26 cellular contexts compared by ENCODE assay signal in the genomic region with DNA sequence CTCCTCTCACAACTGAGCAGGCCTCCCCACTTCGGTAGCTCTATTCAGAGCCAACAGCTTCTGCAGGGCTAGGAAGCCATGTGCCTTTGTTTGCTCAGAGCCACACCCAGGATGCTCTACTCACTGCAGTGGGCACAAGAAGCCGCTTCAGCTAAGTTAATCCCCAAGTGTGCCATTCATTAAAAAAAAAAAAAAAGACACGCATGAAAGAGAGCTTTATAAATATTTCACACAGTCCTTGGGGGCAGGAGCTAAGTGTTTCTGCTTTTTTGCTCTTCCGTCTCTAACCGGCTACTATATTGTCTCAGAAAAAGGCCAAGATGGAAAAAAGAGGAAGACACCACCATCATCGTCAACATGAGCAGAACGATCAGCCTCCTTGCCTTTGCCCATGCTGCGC. TPM values are rescaled to one million over a fixed set of nuclear protein-coding genes. Genes with fewer than 3 reads are reported as not detected.
DNase-seq lines count a peak whose midpoint lies in the region; ATAC-seq and TF ChIP-seq lines count a peak whose summit lies in the region.
"Had no signal": no experiment of that assay in that cellular context is flagged by ENCODE, and none has a peak within 500 bp of the region (broad histone marks: within the 10 kb centered on the region; RNA-seq: fewer than 3 reads in every experiment).

No MANE protein-coding gene starts in this region.

- no peaks in the 10 kb centered on the region for H3K36me3 ChIP-seq in neural cell (ENCODE audit: insufficient read depth, low read length)
- H3K36me3 ChIP-seq: lower lobe of right lung had no signal

- H3K9me3 Mint-ChIP-seq in activated T-cell treated with anti-CD3 and anti-CD28 coated beads, Interleukin-2, amount 50 U/mL, for 4 hours, result no peaks in the 10 kb centered on the region
- peaks cover 0 to 10% (median 0%) of the 10 kb centered on the region in 9 donors for H3K9me3 Mint-ChIP-seq in naive thymus-derived CD8-positive, alpha-beta T cell
- H3K9me3 Mint-ChIP-seq: activated CD4-positive, alpha-beta memory T cell treated with anti-CD3 and anti-CD28 coated beads, Interleukin-2, amount 10 ng/mL, durations not matched to agents 7 days and 5 days; activated T-helper 1 cell treated with anti-CD3 and anti-CD28 coated beads, Interleukin-12 subunit alpha, Interleukin-12 subunit beta, Interleukin-2, Interleukin-4 antibody, amounts not matched to agents 30 ng/mL and 10 ng/mL and 1 ng/mL, durations not matched to agents 14 hours and 24 hours and 36 hours; natural killer cell treated with Interleukin-12 subunit alpha and Interleukin-12 subunit beta and Interleukin-15 and Interleukin-18, amount 100 ng/mL, for 72 hours had no signal

- no peak for ATAC-seq in activated T-cell treated with anti-CD3 and anti-CD28 coated beads, Interleukin-2, amount 50 U/mL, for 4 hours
- ATAC-seq in naive thymus-derived CD8-positive, alpha-beta T cell, result no peak
- no peak for ATAC-seq in GM19395 (IDR thresholded peaks at IDR 0.05; ENCODE audit: unreplicated experiment)
- ATAC-seq: lower lobe of right lung; natural killer cell treated with Interleukin-12 subunit alpha and Interleukin-12 subunit beta and Interleukin-15 and Interleukin-18, amount 100 ng/mL, for 72 hours; Right ventricle myocardium inferior had no signal

- POLR2A ChIA-PET in naive thymus-derived CD8-positive, alpha-beta T cell (lab: Charles Lee), result no interaction called here

- H3F3A ChIP-seq in neural cell (ENCODE audit: insufficient read depth, low read length, poor library complexity, severe bottlenecking), result no peaks in the 10 kb centered on the region

- no peaks in the 10 kb centered on the region for H3K36me3 Mint-ChIP-seq in activated T-cell treated with anti-CD3 and anti-CD28 coated beads, Interleukin-2, amount 50 U/mL, for 4 hours (ENCODE audit: insufficient read depth)
- H3K36me3 Mint-ChIP-seq in naive thymus-derived CD8-positive, alpha-beta T cell, result no peaks in the 10 kb centered on the region
- H3K36me3 Mint-ChIP-seq: CD4-positive, CD25-positive, alpha-beta regulatory T cell; natural killer cell treated with Interleukin-12 subunit alpha and Interleukin-12 subunit beta and Interleukin-15 and Interleukin-18, amount 100 ng/mL, for 72 hours had no signal

- H3K27me3 Mint-ChIP-seq in activated T-cell treated with anti-CD3 and anti-CD28 coated beads, Interleukin-2, amount 50 U/mL, for 4 hours (ENCODE audit: low read depth), result peaks cover 51% of the 10 kb centered on the region
- peaks cover 24 to 68% (median 52%) of the 10 kb centered on the region in 5 donors for H3K27me3 Mint-ChIP-seq in naive thymus-derived CD8-positive, alpha-beta T cell

- H3K9me3 ChIP-seq in neural cell (ENCODE audit: low read length), result no peaks in the 10 kb centered on the region
- H3K9me3 ChIP-seq: lower lobe of right lung had no signal

- H3K79me2 ChIP-seq in neural cell (replicated peaks; ENCODE audit: insufficient read depth, low read length), result peaks cover 96% of the 10 kb centered on the region

- TF ChIP-seq EP300 in neural cell (conservative IDR thresholded peaks at IDR 0.05; ENCODE audit: poor library complexity, severe bottlenecking), result no peak

- H3K4me1 Mint-ChIP-seq in activated T-cell treated with anti-CD3 and anti-CD28 coated beads, Interleukin-2, amount 50 U/mL, for 4 hours (ENCODE audit: low read depth), result peaks cover 5% of the 10 kb centered on the region
- H3K4me1 Mint-ChIP-seq in naive thymus-derived CD8-positive, alpha-beta T cell, result peaks cover 0 to 24% (median 9%) of the 10 kb centered on the region in 4 donors

- peak overlapping the region; percentile 99 for H3K4me2 ChIP-seq in neural cell (ENCODE audit: low read length)

- no peak overlapping the region for H3K27ac Mint-ChIP-seq in naive thymus-derived CD8-positive, alpha-beta T cell
- H3K27ac Mint-ChIP-seq: activated CD4-positive, alpha-beta memory T cell treated with anti-CD3 and anti-CD28 coated beads, Interleukin-2, amount 10 ng/mL, durations not matched to agents 7 days and 5 days; activated T-helper 1 cell treated with anti-CD3 and anti-CD28 coated beads, Interleukin-12 subunit alpha, Interleukin-12 subunit beta, Interleukin-2, Interleukin-4 antibody, amounts not matched to agents 30 ng/mL and 10 ng/mL and 1 ng/mL, durations not matched to agents 14 hours and 24 hours and 36 hours; CD4-positive, CD25-positive, alpha-beta regulatory T cell; natural killer cell treated with Interleukin-12 subunit alpha and Interleukin-12 subunit beta and Interleukin-15 and Interleukin-18, amount 100 ng/mL, for 72 hours had no signal

- DNase-seq in DMS79 treated with DMSO at 0.1 percent for 48 hours (lab: John Stamatoyannopoulos, UW) (peak; percentile 14), DMS79 (lab: John Stamatoyannopoulos, UW) (no peak), NCI-H187 treated with DMSO at 0.1 percent for 48 hours (lab: John Stamatoyannopoulos, UW) (peak; percentile 75), NCI-H748 treated with DMSO at 0.1 percent for 48 hours (lab: John Stamatoyannopoulos, UW) (peak; percentile 64)
- DNase-seq in activated T-cell treated with anti-CD3 and anti-CD28 coated beads, Interleukin-2, amount 50 U/mL, for 4 hours, result no peak
- DNase-seq in naive thymus-derived CD8-positive, alpha-beta T cell, result no peak
- DNase-seq: 8988T; activated CD4-positive, alpha-beta memory T cell treated with anti-CD3 and anti-CD28 coated beads, Interleukin-2, amount 10 ng/mL, durations not matched to agents 7 days and 5 days; activated CD8-positive, alpha-beta memory T cell treated with anti-CD3 and anti-CD28 coated beads, Interleukin-2, amount 50 U/mL, for 4 hours; activated naive CD4-positive, alpha-beta T cell treated with Interleukin-2 at 50 U/mL for 16 hours; caudate nucleus; CD4-positive, CD25-positive, alpha-beta regulatory T cell; cortex of kidney; effector memory CD4-positive, alpha-beta T cell; hypothalamus; lower lobe of right lung; NCI-H1048; NCI-H2081; stimulated activated naive CD4-positive, alpha-beta T cell treated with Interleukin-2 at 50 U/mL for 16 hours had no signal

- H3K27me3 ChIP-seq in neural cell (ENCODE audit: insufficient read depth, low read depth, low read length), result no peaks in the 10 kb centered on the region

- H2AFZ ChIP-seq in neural cell (ENCODE audit: low read depth, low read length), result no peak overlapping the region

- TF ChIP-seq CTCF in neural cell (IDR thresholded peaks at IDR 0.05; ENCODE audit: poor library complexity, severe bottlenecking), result no peak

- H3K4me3 ChIP-seq in neural cell (ENCODE audit: low read length), result peak overlapping the region; percentile 87
- H3K4me3 ChIP-seq: lower lobe of right lung, skin epidermis had no signal

- no peak for TF ChIP-seq RAD21 in neural cell (conservative IDR thresholded peaks at IDR 0.05)

- peaks cover 40% of the 10 kb centered on the region for H4K20me1 ChIP-seq in neural cell (ENCODE audit: insufficient read depth)

- no peak overlapping the region for H3K4me3 Mint-ChIP-seq in activated T-cell treated with anti-CD3 and anti-CD28 coated beads, Interleukin-2, amount 50 U/mL, for 4 hours
- H3K4me3 Mint-ChIP-seq in naive thymus-derived CD8-positive, alpha-beta T cell, result no peak overlapping the region
- H3K4me3 Mint-ChIP-seq: activated CD4-positive, alpha-beta memory T cell treated with anti-CD3 and anti-CD28 coated beads, Interleukin-2, amount 10 ng/mL, durations not matched to agents 7 days and 5 days; activated T-helper 1 cell treated with anti-CD3 and anti-CD28 coated beads, Interleukin-12 subunit alpha, Interleukin-12 subunit beta, Interleukin-2, Interleukin-4 antibody, amounts not matched to agents 30 ng/mL and 10 ng/mL and 1 ng/mL, durations not matched to agents 14 hours and 24 hours and 36 hours; CD4-positive, CD25-positive, alpha-beta regulatory T cell; natural killer cell treated with Interleukin-12 subunit alpha and Interleukin-12 subunit beta and Interleukin-15 and Interleukin-18, amount 100 ng/mL, for 72 hours had no signal

- H3K27ac ChIP-seq in neural cell (ENCODE audit: low read length), result peak overlapping the region; percentile 98
- H3K27ac ChIP-seq: epithelial cell of prostate, lower lobe of right lung, skin epidermis had no signal

- peak overlapping the region; percentile 25 for H3K9ac ChIP-seq in neural cell (ENCODE audit: low read length)

- no peaks in the 10 kb centered on the region for H3K9me2 ChIP-seq in neural cell (ENCODE audit: insufficient read depth, low read length)

TF ChIP-seq in neural cell, 6 proteins besides CTCF, POLR2A, EP300 and RAD21 (continues in another document):
- TF ChIP-seq POLR2AphosphoS5 (IDR thresholded peaks at IDR 0.05), result no peak
- TF ChIP-seq SMC3 (conservative IDR thresholded peaks at IDR 0.05; ENCODE audit: poor library complexity), result no peak
- TF ChIP-seq EZH2 (IDR thresholded peaks at IDR 0.05; ENCODE audit: borderline replicate concordance, insufficient read depth, low read length, poor library complexity, severe bottlenecking), result no peak
- TF ChIP-seq, protein P1, sequence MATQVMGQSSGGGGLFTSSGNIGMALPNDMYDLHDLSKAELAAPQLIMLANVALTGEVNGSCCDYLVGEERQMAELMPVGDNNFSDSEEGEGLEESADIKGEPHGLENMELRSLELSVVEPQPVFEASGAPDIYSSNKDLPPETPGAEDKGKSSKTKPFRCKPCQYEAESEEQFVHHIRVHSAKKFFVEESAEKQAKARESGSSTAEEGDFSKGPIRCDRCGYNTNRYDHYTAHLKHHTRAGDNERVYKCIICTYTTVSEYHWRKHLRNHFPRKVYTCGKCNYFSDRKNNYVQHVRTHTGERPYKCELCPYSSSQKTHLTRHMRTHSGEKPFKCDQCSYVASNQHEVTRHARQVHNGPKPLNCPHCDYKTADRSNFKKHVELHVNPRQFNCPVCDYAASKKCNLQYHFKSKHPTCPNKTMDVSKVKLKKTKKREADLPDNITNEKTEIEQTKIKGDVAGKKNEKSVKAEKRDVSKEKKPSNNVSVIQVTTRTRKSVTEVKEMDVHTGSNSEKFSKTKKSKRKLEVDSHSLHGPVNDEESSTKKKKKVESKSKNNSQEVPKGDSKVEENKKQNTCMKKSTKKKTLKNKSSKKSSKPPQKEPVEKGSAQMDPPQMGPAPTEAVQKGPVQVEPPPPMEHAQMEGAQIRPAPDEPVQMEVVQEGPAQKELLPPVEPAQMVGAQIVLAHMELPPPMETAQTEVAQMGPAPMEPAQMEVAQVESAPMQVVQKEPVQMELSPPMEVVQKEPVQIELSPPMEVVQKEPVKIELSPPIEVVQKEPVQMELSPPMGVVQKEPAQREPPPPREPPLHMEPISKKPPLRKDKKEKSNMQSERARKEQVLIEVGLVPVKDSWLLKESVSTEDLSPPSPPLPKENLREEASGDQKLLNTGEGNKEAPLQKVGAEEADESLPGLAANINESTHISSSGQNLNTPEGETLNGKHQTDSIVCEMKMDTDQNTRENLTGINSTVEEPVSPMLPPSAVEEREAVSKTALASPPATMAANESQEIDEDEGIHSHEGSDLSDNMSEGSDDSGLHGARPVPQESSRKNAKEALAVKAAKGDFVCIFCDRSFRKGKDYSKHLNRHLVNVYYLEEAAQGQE (IDR thresholded peaks at IDR 0.05; ENCODE audit: borderline replicate concordance), result no peak
- no peak for TF ChIP-seq TAF1 (IDR thresholded peaks at IDR 0.05; ENCODE audit: low read depth)

RNA-seq across cellular contexts. Expression of a gene that starts 8.1 kb away (rescaled TPM):
- polyA plus RNA-seq in neural cell, result 642 and 752 TPM in 2 replicates
- polyA minus RNA-seq in neural cell, result 709 and 726 TPM in 2 replicates
- under 1 TPM in 1 of 3 donors, not detected in 2; 0.08 TPM for total RNA-seq in activated T-cell treated with anti-CD3 and anti-CD28 coated beads, Interleukin-2, amount 50 U/mL, for 4 hours
- total RNA-seq in naive thymus-derived CD8-positive, alpha-beta T cell, result not detected
- not detected for polyA plus RNA-seq in naive thymus-derived CD8-positive, alpha-beta T cell
- total RNA-seq: activated T-helper 1 cell treated with anti-CD3 and anti-CD28 coated beads, Interleukin-12 subunit alpha, Interleukin-12 subunit beta, Interleukin-2, Interleukin-4 antibody, amounts not matched to agents 30 ng/mL and 10 ng/mL and 1 ng/mL, durations not matched to agents 14 hours and 24 hours and 36 hours; CD4-positive, CD25-positive, alpha-beta regulatory T cell; natural killer cell treated with Interleukin-12 subunit alpha and Interleukin-12 subunit beta and Interleukin-15 and Interleukin-18, amount 100 ng/mL, for 72 hours had no signal
- polyA plus RNA-seq: CD4-positive, CD25-positive, alpha-beta regulatory T cell had no signal

Comparison
In these comparisons a context has a peak if more than half of its experiments do, and no peak if none do; other contexts are left out.
1. DNase-seq: peak in DMS79 treated with DMSO at 0.1 percent for 48 hours (single experiment), NCI-H187 treated with DMSO at 0.1 percent for 48 hours (single experiment) and NCI-H748 treated with DMSO at 0.1 percent for 48 hours (single experiment); none in DMS79 (single experiment), activated T-cell treated with anti-CD3 and anti-CD28 coated beads, Interleukin-2, amount 50 U/mL, for 4 hours (single experiment) and naive thymus-derived CD8-positive, alpha-beta T cell (0 of 10).